ENCODE assay signal across 1 cellular context in the genomic region with DNA sequence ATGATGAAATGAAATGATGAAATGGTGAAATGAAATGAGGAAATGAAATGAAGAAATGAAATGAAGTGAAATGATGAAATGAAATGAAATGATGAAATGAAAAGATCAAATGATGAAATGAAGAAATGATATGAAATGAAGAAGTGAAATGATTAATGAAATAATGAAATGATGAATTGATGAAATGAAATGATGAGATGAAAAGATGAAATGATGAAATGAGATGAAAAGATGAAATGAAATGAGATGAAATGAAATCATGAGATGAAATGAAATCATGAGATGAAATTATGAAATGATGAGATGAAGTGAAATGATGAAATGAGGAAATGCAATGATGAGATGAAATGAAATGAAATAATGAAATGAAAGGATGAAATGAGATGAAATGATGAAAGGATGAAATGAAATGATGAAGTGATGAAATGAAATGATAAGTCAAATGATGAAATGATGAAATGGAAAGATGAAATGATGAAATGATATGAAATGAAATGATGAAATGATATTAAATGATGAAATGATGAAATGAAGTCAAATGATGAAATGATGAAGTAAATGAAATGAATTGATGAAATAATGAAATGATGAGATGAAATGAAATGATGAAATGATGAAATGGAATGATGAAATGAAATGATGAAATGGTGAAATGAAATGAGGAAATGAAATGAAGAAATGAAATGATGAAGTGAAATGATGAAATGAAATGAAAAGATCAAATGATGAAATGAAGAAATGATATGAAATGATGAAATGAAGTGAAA.
TF ChIP-seq lines count a peak whose summit lies in the region.

No MANE protein-coding gene starts in this region.

TF ChIP-seq in HEK293, 187 proteins besides CTCF, POLR2A, EP300 and RAD21 (continued from another document):
- TF ChIP-seq PRDM1 (tag by site-specific recombination; IDR thresholded peaks at IDR 0.05) (peak; percentile 30; the same call in 1 of the 2 replicates), ZNF324 (tag by site-specific recombination; IDR thresholded peaks at IDR 0.05) (0 out of 2 replicates have a peak, but pooled peaks have one; percentile 73), ZNF24 (tag by site-specific recombination; IDR thresholded peaks at IDR 0.05) (peak; percentile 93)
- TF ChIP-seq, protein P1, sequence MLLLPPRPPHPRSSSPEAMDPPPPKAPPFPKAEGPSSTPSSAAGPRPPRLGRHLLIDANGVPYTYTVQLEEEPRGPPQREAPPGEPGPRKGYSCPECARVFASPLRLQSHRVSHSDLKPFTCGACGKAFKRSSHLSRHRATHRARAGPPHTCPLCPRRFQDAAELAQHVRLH (tag by site-specific recombination; IDR thresholded peaks at IDR 0.05), result 0 out of 2 replicates have a peak, but pooled peaks have one; percentile 59
TF ChIP-seq in HEK293: peak in this region for 5; not testable (repeated sequence) for 182.
